19 cellular contexts compared by ENCODE assay signal in the genomic region with DNA sequence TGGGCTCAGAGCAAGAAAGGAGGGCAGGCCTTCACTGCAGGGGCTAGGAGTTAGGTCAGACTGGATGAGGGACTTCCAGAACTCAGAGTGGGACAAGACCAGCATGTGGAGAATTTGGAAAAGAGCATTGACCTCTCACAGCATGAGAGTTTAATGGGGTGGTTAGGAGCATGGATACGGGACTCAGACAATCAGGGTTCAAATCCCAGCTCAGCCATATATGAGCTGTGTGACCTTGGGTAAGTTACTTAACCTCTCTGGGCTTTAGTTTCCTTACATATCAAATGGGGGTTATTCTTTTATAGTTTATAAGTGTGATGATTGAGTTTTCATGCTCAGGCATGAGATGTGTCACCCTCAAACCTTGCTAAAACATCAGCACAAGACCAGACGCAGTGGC. TPM values are rescaled to one million over a fixed set of nuclear protein-coding genes. Genes with fewer than 3 reads are reported as not detected.
DNase-seq lines count a peak whose midpoint lies in the region; ATAC-seq, FAIRE-seq and TF ChIP-seq lines count a peak whose summit lies in the region.
"Had no signal": no experiment of that assay in that cellular context is flagged by ENCODE, and none has a peak within 500 bp of the region (broad histone marks: within the 10 kb centered on the region; RNA-seq: fewer than 3 reads in every experiment).

No MANE protein-coding gene starts in this region.

- H3K27ac ChIP-seq in A549: no peak overlapping the region
- H3K27ac ChIP-seq in HEK293 (ENCODE audit: extremely low read depth, low read depth, low read length): no peak overlapping the region
- no peak overlapping the region for H3K27ac ChIP-seq in K562 (ENCODE audit: extremely low read depth, low read depth, low read length)
- H3K27ac ChIP-seq in neuronal stem cell (replicated peaks; ENCODE audit: low read length): no peak overlapping the region
- no peak overlapping the region for H3K27ac ChIP-seq in prostate gland
- H3K27ac ChIP-seq: BLaER1, C4-2B had no signal

- no peaks in the 10 kb centered on the region for H3K79me2 ChIP-seq in K562 (ENCODE audit: control insufficient read depth, insufficient read depth, low read length)

- H3K23ac ChIP-seq in neuronal stem cell (ENCODE audit: low read depth, low read length, poor library complexity): no peak overlapping the region

- H3K36me3 ChIP-seq in HEK293 (ENCODE audit: control insufficient read depth in 2 of 2, insufficient read depth in 1 of 2, low read length in 2 of 2) (no peaks in the 10 kb centered on the region), K562 (ENCODE audit: control insufficient read depth, insufficient read depth, low read length) (no peaks in the 10 kb centered on the region), neuronal stem cell (replicated peaks in 1 of 2; ENCODE audit: control insufficient read depth in 2 of 2, insufficient read depth in 2 of 2, low read length in 2 of 2) (no peaks in the 10 kb centered on the region), prostate gland (no peaks in the 10 kb centered on the region)
- H3K36me3 ChIP-seq: BLaER1, HAP-1 had no signal

- POLR2A ChIA-PET in A549 (lab: Yijun Ruan, JAX) (interaction anchor here (1.2 kb wide), 1 partner anchor 36 kb away, joined by 3 read pairs; no protein-coding TSS in a partner anchor), HEK293 (lab: Yijun Ruan, JAX) (interaction anchor here (2.1 kb wide), 1 partner anchor 36 kb away, joined by 6 read pairs; the partner anchor contains the start of gene ALKBH5), K562 (lab: Yijun Ruan, JAX) (interaction anchor here (0.9 kb wide), 1 partner anchor 20 kb away, joined by 3 read pairs; no protein-coding TSS in a partner anchor)

- H3K14ac ChIP-seq in neuronal stem cell (ENCODE audit: low read length): no peak overlapping the region

- H4K91ac ChIP-seq in neuronal stem cell (ENCODE audit: low read depth, low read length, poor library complexity): no peak overlapping the region

- peak overlapping the region; percentile 64 for H2BK15ac ChIP-seq in neuronal stem cell (ENCODE audit: low read length)

- H3K9me3 ChIP-seq in A549 (no peaks in the 10 kb centered on the region), HEK293 (ENCODE audit: control insufficient read depth, insufficient read depth, low read depth, low read length) (no peaks in the 10 kb centered on the region), K562 (replicated peaks; ENCODE audit: control insufficient read depth, insufficient read depth, low read depth, low read length) (no peaks in the 10 kb centered on the region), neuronal stem cell (replicated peaks in 1 of 2; ENCODE audit: control insufficient read depth in 2 of 2, insufficient read depth in 1 of 2, low read depth in 1 of 2, low read length in 2 of 2) (no peaks in the 10 kb centered on the region), prostate gland (no peaks in the 10 kb centered on the region)
- H3K9me3 ChIP-seq: BLaER1, Caco-2, HAP-1 had no signal

- no peaks in the 10 kb centered on the region for H3K79me1 ChIP-seq in neuronal stem cell (ENCODE audit: low read depth, low read length)

- TF ChIP-seq POLR2A in A549 (IDR thresholded peaks at IDR 0.05; ENCODE audit: low read length) (no peak), K562 (conservative IDR thresholded peaks at IDR 0.05) (no peak), prostate gland (IDR thresholded peaks at IDR 0.05) (no peak)

- H4K20me1 ChIP-seq in K562 (replicated peaks; ENCODE audit: control insufficient read depth, insufficient read depth, low read length): 0 out of 2 replicates have a peak, but pooled peaks cover 4% of the 10 kb centered on the region
- H4K20me1 ChIP-seq: BLaER1 had no signal

- H3K4me3 ChIP-seq in A549 (no peak overlapping the region), HEK293 (ENCODE audit: low read depth, low read length) (no peak overlapping the region), K562 (no peak overlapping the region), neuronal stem cell (ENCODE audit: low read length in 2 of 2) (no peak overlapping the region), prostate gland (no peak overlapping the region)
- H3K4me3 ChIP-seq: BLaER1, GM23338, HAP-1 had no signal

- ATAC-seq in A549 (no peak), K562 (no peak)
- ATAC-seq: CD8-positive, alpha-beta T cell; GM23338 had no signal

- TF ChIP-seq CTCF in A549 (IDR thresholded peaks at IDR 0.05): no peak
- TF ChIP-seq CTCF in HEK293 (tag by site-specific recombination; IDR thresholded peaks at IDR 0.05): no peak
- no peak for TF ChIP-seq CTCF in K562 (IDR thresholded peaks at IDR 0.05 in 2 of 3, conservative IDR thresholded peaks at IDR 0.05 in 1 of 3; ENCODE audit: insufficient read depth in 2 of 3, low read depth in 1 of 3, low read length in 3 of 3)
- no peak for TF ChIP-seq CTCF in prostate gland (IDR thresholded peaks at IDR 0.05)
- no peak for TF ChIP-seq CTCF in GM20000 (IDR thresholded peaks at IDR 0.05; ENCODE audit: extremely low read depth, missing control alignments)

- intact Hi-C loops in K562 (cut with micrococcal nuclease) (loop anchor here (10.0 kb wide), 1 partner anchor 179 kb away; no protein-coding TSS in a partner anchor), prostate gland (cut with DNase I) (no loop called here)

- in situ Hi-C loops in K562 (cut with MboI): no loop called here

- no peak for TF ChIP-seq RAD21 in A549 (conservative IDR thresholded peaks at IDR 0.05 in 1 of 2, IDR thresholded peaks at IDR 0.05 in 1 of 2)
- no peak for TF ChIP-seq RAD21 in K562 (CRISPR knock-in tag; conservative IDR thresholded peaks at IDR 0.05 in 1 of 2, IDR thresholded peaks at IDR 0.05 in 1 of 2)

- FAIRE-seq in A549 (lab: Jason Lieb, UNC): no peak
- no peak for FAIRE-seq in K562 (lab: Jason Lieb, UNC)
- FAIRE-seq: G401.6, GM19239, H54 had no signal

- H2AK5ac ChIP-seq in neuronal stem cell (ENCODE audit: low read depth, low read length): peak overlapping the region; percentile 87

- no peak overlapping the region for H4K8ac ChIP-seq in neuronal stem cell (ENCODE audit: low read depth, low read length)

- H3K27me3 ChIP-seq in K562 (ENCODE audit: control insufficient read depth in 2 of 2, insufficient read depth in 2 of 2, low read length in 2 of 2) (no peaks in the 10 kb centered on the region), neuronal stem cell (ENCODE audit: control insufficient read depth in 3 of 3, insufficient read depth in 3 of 3, low read depth in 1 of 3, low read length in 3 of 3) (no peaks in the 10 kb centered on the region), prostate gland (replicated peaks; ENCODE audit: insufficient read depth) (no peaks in the 10 kb centered on the region)
- H3K27me3 ChIP-seq: BLaER1 had no signal

- H3K4me1 ChIP-seq in A549 (no peaks in the 10 kb centered on the region), HEK293 (ENCODE audit: control insufficient read depth, insufficient read depth, low read length) (no peaks in the 10 kb centered on the region), K562 (replicated peaks in 1 of 2; ENCODE audit: control insufficient read depth in 2 of 2, insufficient read depth in 2 of 2, low read length in 2 of 2) (peaks cover 0 to 21% of the 10 kb centered on the region in 2 experiments; a peak in 2 of 5 replicates), neuronal stem cell (ENCODE audit: control insufficient read depth in 2 of 2, insufficient read depth in 1 of 2, low read depth in 1 of 2, low read length in 2 of 2) (peaks cover 10 to 12% of the 10 kb centered on the region in 2 donors), prostate gland (replicated peaks) (no peaks in the 10 kb centered on the region)
- H3K4me1 ChIP-seq: Caco-2, HAP-1 had no signal

- 87% methylated on average over 2 of the region's 2 CpGs for WGBS in A549 (ENCODE audit: missing lambda C conversion rate)
- WGBS in K562 (ENCODE audit: insufficient coverage, low coverage, missing lambda C conversion rate): 56% methylated on average over 2 of the region's 2 CpGs
- no CpG with 5 or more reads among the region's 2 CpGs for WGBS in neuronal stem cell (ENCODE audit: extremely low coverage in 2 of 2, insufficient read length in 2 of 2, insufficient replicate concordance in 1 of 2), 2 donors
- 93% methylated on average over 2 of the region's 2 CpGs for WGBS in prostate gland

- no TSS peak for BruUV-seq in K562 (replicated peaks; lab: Mats Ljungman, UMichigan)

- no peak overlapping the region for H3K4me2 ChIP-seq in A549
- H3K4me2 ChIP-seq in K562 (ENCODE audit: insufficient read depth, low read length): no peak overlapping the region
- no peak overlapping the region for H3K4me2 ChIP-seq in neuronal stem cell (ENCODE audit: insufficient read depth, low read length, poor library complexity, severe bottlenecking)
- H3K4me2 ChIP-seq: BLaER1, GM23338 had no signal

- H2BK12ac ChIP-seq in neuronal stem cell (ENCODE audit: low read length): no peak overlapping the region

- H2AFZ ChIP-seq in K562 (ENCODE audit: low read depth, low read length): no peak overlapping the region
- H2AFZ ChIP-seq in neuronal stem cell (ENCODE audit: low read length): no peak overlapping the region
- H2AFZ ChIP-seq: GM23338 had no signal

- H3K18ac ChIP-seq in neuronal stem cell (ENCODE audit: low read length): peak overlapping the region; percentile 39

- no peak overlapping the region for H2BK120ac ChIP-seq in neuronal stem cell (ENCODE audit: low read depth, low read length)

- no peak overlapping the region for H2BK5ac ChIP-seq in neuronal stem cell (ENCODE audit: low read length)

- CTCF ChIA-PET in A549 (lab: Yijun Ruan, JAX): interaction anchor here (1.1 to 2.6 kb wide), 2 partner anchors 8 to 24 kb away, joined by 3 to 10 read pairs; no protein-coding TSS in a partner anchor
- CTCF ChIA-PET in HEK293 (lab: Yijun Ruan, JAX): interaction anchor here (1.6 kb wide), 1 partner anchor 65 kb away, joined by 6 read pairs; no protein-coding TSS in a partner anchor
- CTCF ChIA-PET in K562 (lab: Yijun Ruan, JAX; ENCODE audit: low intra/inter-chr PET ratio): no interaction called here

- DNase-seq in A549 (ENCODE audit: low read depth in 1 of 2, low spot score in 1 of 2) (no peak), K562 (ENCODE audit: extremely low read depth in 1 of 4, low spot score in 3 of 4) (no peak), neuronal stem cell (ENCODE audit: low spot score) (no peak), prostate gland (ENCODE audit: low spot score) (no peak), GM20000 (ENCODE audit: low spot score) (no peak), Kasumi-1 (lab: John Stamatoyannopoulos, UW) (no peak)
- DNase-seq: Caco-2; CD4-positive, CD25-positive, alpha-beta regulatory T cell; CD8-positive, alpha-beta T cell; DMS153; DND-41 had no signal

- TF ChIP-seq EP300 in A549 (IDR thresholded peaks at IDR 0.05): no peak
- no peak for TF ChIP-seq EP300 in K562 (IDR thresholded peaks at IDR 0.05; ENCODE audit: low read length)

- H3K4ac ChIP-seq in neuronal stem cell (ENCODE audit: low read length): no peak overlapping the region

- no peaks in the 10 kb centered on the region for H3K9me1 ChIP-seq in K562 (ENCODE audit: control insufficient read depth, insufficient read depth, low read length)

- H3K9ac ChIP-seq in K562 (ENCODE audit: insufficient read depth in 1 of 2, low read depth in 2 of 2, low read length in 2 of 2) (no peak overlapping the region), neuronal stem cell (ENCODE audit: low read depth, low read length, poor library complexity) (peak overlapping the region; percentile 61)
- H3K9ac ChIP-seq: BLaER1 had no signal

RNA-seq across cellular contexts. Expression of gene ALKBH5, which starts 37.4 kb away (rescaled TPM):
- polyA plus RNA-seq in A549 (2011; rRNA removed) (99.2 and 105 TPM in 2 replicates), A549 (2017; fragmentation: RNase III; extraction: RNeasy Plus Mini Kit Qiagen cat#74134 plus additional on column Dnase treatment) (52.5 to 57.9 TPM (median 54.2 TPM) in 3 replicates), K562 (2011; rRNA removed) (51.7 and 52.6 TPM in 2 replicates), K562 (2014; fragmentation: Illumina TruSeq; extraction: Trizol) (47.2 and 52.2 TPM in 2 replicates), K562 (2014; fragmentation: Nextera tagmentation; extraction: Ambion mirVana) (10 to 100 TPM; 11.4 to 18.0 TPM), K562 (2014; rRNA removed) (38.4 and 48.0 TPM in 2 replicates)
- polyA plus RNA-seq in A549 (2012; cell fraction: cytosol; rRNA removed): 69.5 and 90.7 TPM in 2 replicates
- 47.9 and 50.7 TPM in 2 replicates for polyA plus RNA-seq in A549 (2012; cell fraction: nucleus; rRNA removed)
- 158 and 192 TPM in 2 replicates for polyA minus RNA-seq in A549 (2011; rRNA and poly(A)+ RNA removed)
- 13.7 and 27.0 TPM in 2 replicates for total RNA-seq in K562 (2011; cell fraction: chromatin; rRNA removed; ENCODE audit: low replicate concordance)
- total RNA-seq in K562 (2011; cell fraction: nucleolus; rRNA removed): 25.8 and 27.0 TPM in 2 replicates
- 21.0 and 29.0 TPM in 2 replicates for total RNA-seq in K562 (2011; cell fraction: nucleoplasm; rRNA removed)
- total RNA-seq in K562 (2014; rRNA removed) (49.2 and 63.0 TPM in 2 replicates), K562 (2014; rRNA removed; fragmentation: Illumina TruSeq; extraction: Trizol) (34.6 and 37.5 TPM in 2 replicates), K562 (2015; rRNA removed; fragmentation: Illumina TruSeq; extraction: Trizol) (46.6 and 47.4 TPM in 2 replicates), K562 (2021) (70.0 and 73.8 TPM in 2 replicates), prostate gland (100 to 1,000 TPM; 132 to 230 TPM)
- 72.8 and 75.5 TPM in 2 replicates for polyA plus RNA-seq in K562 (2011; cell fraction: cytosol; rRNA removed)
- 25.7 and 27.6 TPM in 2 replicates for polyA plus RNA-seq in K562 (2011; cell fraction: nucleus; rRNA removed)
- 30.7 and 36.5 TPM in 2 replicates for polyA plus RNA-seq in K562 (2012)
- 59.1 and 79.4 TPM in 2 replicates for polyA minus RNA-seq in K562 (2011; rRNA and poly(A)+ RNA removed)
- polyA minus RNA-seq in K562 (2011; cell fraction: cytosol; rRNA and poly(A)+ RNA removed): 74.9 and 81.0 TPM in 2 replicates
- polyA minus RNA-seq in K562 (2011; cell fraction: nucleus; rRNA and poly(A)+ RNA removed): 12.4 and 19.2 TPM in 2 replicates
- 74.3 TPM for polyA plus RNA-seq in neuronal stem cell (2013, experiment 1 of 2)
- polyA plus RNA-seq in neuronal stem cell (2013, experiment 2 of 2): 79.4 TPM

RNA-seq across cellular contexts. Expression of gene MYO15A, which starts 37.7 kb away (rescaled TPM):
- polyA plus RNA-seq in A549 (2011; rRNA removed) (0.22 and 0.24 TPM in 2 replicates), A549 (2017; fragmentation: RNase III; extraction: RNeasy Plus Mini Kit Qiagen cat#74134 plus additional on column Dnase treatment) (0.07 to 0.36 TPM (median 0.26 TPM) in 3 replicates), K562 (2011; rRNA removed) (0.88 and 1.1 TPM in 2 replicates), K562 (2014; fragmentation: Illumina TruSeq; extraction: Trizol) (0.39 and 0.40 TPM in 2 replicates), K562 (2014; fragmentation: Nextera tagmentation; extraction: Ambion mirVana) (under 1 TPM in 1 of 2 experiments, not detected in 1; 0.11 TPM), K562 (2014; rRNA removed) (0.19 and 1.1 TPM in 2 replicates)
- 0.21 and 0.26 TPM in 2 replicates for polyA plus RNA-seq in A549 (2012; cell fraction: cytosol; rRNA removed)
- 0.91 and 1.1 TPM in 2 replicates for polyA plus RNA-seq in A549 (2012; cell fraction: nucleus; rRNA removed)
- 0.19 and 0.25 TPM in 2 replicates for polyA minus RNA-seq in A549 (2011; rRNA and poly(A)+ RNA removed)
- 2.5 and 4.5 TPM in 2 replicates for total RNA-seq in K562 (2011; cell fraction: chromatin; rRNA removed; ENCODE audit: low replicate concordance)
- 3.2 TPM in 2 replicates for total RNA-seq in K562 (2011; cell fraction: nucleolus; rRNA removed)
- total RNA-seq in K562 (2011; cell fraction: nucleoplasm; rRNA removed): 1.9 and 2.8 TPM in 2 replicates
- total RNA-seq in K562 (2014; rRNA removed) (0.04 and 0.05 TPM in 2 replicates), K562 (2014; rRNA removed; fragmentation: Illumina TruSeq; extraction: Trizol) (0.10 and 0.11 TPM in 2 replicates), K562 (2015; rRNA removed; fragmentation: Illumina TruSeq; extraction: Trizol) (0.07 TPM in 1 of 2 replicates, not detected in the other), K562 (2021) (0.18 and 0.47 TPM in 2 replicates), prostate gland (1 to 10 TPM in 1 of 2 donors, under 1 TPM in 1; 0.32 to 8.3 TPM)
- 0.91 and 1.2 TPM in 2 replicates for polyA plus RNA-seq in K562 (2011; cell fraction: cytosol; rRNA removed)
- 4.6 and 6.4 TPM in 2 replicates for polyA plus RNA-seq in K562 (2011; cell fraction: nucleus; rRNA removed)
- 0.36 and 0.96 TPM in 2 replicates for polyA plus RNA-seq in K562 (2012)
- 0.27 and 0.32 TPM in 2 replicates for polyA minus RNA-seq in K562 (2011; rRNA and poly(A)+ RNA removed)
- 0.46 and 0.67 TPM in 2 replicates for polyA minus RNA-seq in K562 (2011; cell fraction: cytosol; rRNA and poly(A)+ RNA removed)
- polyA minus RNA-seq in K562 (2011; cell fraction: nucleus; rRNA and poly(A)+ RNA removed): 0.89 and 1.2 TPM in 2 replicates
- polyA plus RNA-seq in neuronal stem cell (2013, experiment 1 of 2): 1.3 TPM
- polyA plus RNA-seq in neuronal stem cell (2013, experiment 2 of 2): 1.4 TPM
- total RNA-seq: Caco-2 had no signal

RNA-seq across cellular contexts. Expression of gene DRG2, which starts 58.5 kb away (rescaled TPM):
- polyA plus RNA-seq in A549 (2011; rRNA removed) (41.9 and 44.6 TPM in 2 replicates), A549 (2017; fragmentation: RNase III; extraction: RNeasy Plus Mini Kit Qiagen cat#74134 plus additional on column Dnase treatment) (48.2 to 51.9 TPM (median 48.3 TPM) in 3 replicates), K562 (2011; rRNA removed) (19.0 and 25.2 TPM in 2 replicates), K562 (2014; fragmentation: Illumina TruSeq; extraction: Trizol) (29.7 and 34.7 TPM in 2 replicates), K562 (2014; fragmentation: Nextera tagmentation; extraction: Ambion mirVana) (10 to 100 TPM in 1 of 2 experiments, 1 to 10 TPM in 1; 6.6 to 16.4 TPM), K562 (2014; rRNA removed) (26.1 and 27.5 TPM in 2 replicates)
- 49.7 and 55.9 TPM in 2 replicates for polyA plus RNA-seq in A549 (2012; cell fraction: cytosol; rRNA removed)
- 114 and 125 TPM in 2 replicates for polyA plus RNA-seq in A549 (2012; cell fraction: nucleus; rRNA removed)
- 73.2 and 77.2 TPM in 2 replicates for polyA minus RNA-seq in A549 (2011; rRNA and poly(A)+ RNA removed)
- total RNA-seq in K562 (2011; cell fraction: chromatin; rRNA removed; ENCODE audit: low replicate concordance): 53.7 and 130 TPM in 2 replicates
- 88.3 and 90.6 TPM in 2 replicates for total RNA-seq in K562 (2011; cell fraction: nucleolus; rRNA removed)
- 71.2 and 72.4 TPM in 2 replicates for total RNA-seq in K562 (2011; cell fraction: nucleoplasm; rRNA removed)
- total RNA-seq in K562 (2014; rRNA removed) (30.5 and 43.1 TPM in 2 replicates), K562 (2014; rRNA removed; fragmentation: Illumina TruSeq; extraction: Trizol) (18.0 and 19.3 TPM in 2 replicates), K562 (2015; rRNA removed; fragmentation: Illumina TruSeq; extraction: Trizol) (29.1 and 30.2 TPM in 2 replicates), K562 (2021) (36.7 and 37.9 TPM in 2 replicates), prostate gland (10 to 100 TPM; 44.1 to 56.9 TPM)
- 21.7 and 32.1 TPM in 2 replicates for polyA plus RNA-seq in K562 (2011; cell fraction: cytosol; rRNA removed)
- 65.6 and 92.4 TPM in 2 replicates for polyA plus RNA-seq in K562 (2011; cell fraction: nucleus; rRNA removed)
- 24.0 and 30.6 TPM in 2 replicates for polyA plus RNA-seq in K562 (2012)
- polyA minus RNA-seq in K562 (2011; rRNA and poly(A)+ RNA removed): 21.8 and 30.6 TPM in 2 replicates
- 21.8 and 23.7 TPM in 2 replicates for polyA minus RNA-seq in K562 (2011; cell fraction: cytosol; rRNA and poly(A)+ RNA removed)
- 34.2 and 38.4 TPM in 2 replicates for polyA minus RNA-seq in K562 (2011; cell fraction: nucleus; rRNA and poly(A)+ RNA removed)
- 21.8 TPM for polyA plus RNA-seq in neuronal stem cell (2013, experiment 1 of 2)
- 20.9 TPM for polyA plus RNA-seq in neuronal stem cell (2013, experiment 2 of 2)
